In the genomic region with DNA sequence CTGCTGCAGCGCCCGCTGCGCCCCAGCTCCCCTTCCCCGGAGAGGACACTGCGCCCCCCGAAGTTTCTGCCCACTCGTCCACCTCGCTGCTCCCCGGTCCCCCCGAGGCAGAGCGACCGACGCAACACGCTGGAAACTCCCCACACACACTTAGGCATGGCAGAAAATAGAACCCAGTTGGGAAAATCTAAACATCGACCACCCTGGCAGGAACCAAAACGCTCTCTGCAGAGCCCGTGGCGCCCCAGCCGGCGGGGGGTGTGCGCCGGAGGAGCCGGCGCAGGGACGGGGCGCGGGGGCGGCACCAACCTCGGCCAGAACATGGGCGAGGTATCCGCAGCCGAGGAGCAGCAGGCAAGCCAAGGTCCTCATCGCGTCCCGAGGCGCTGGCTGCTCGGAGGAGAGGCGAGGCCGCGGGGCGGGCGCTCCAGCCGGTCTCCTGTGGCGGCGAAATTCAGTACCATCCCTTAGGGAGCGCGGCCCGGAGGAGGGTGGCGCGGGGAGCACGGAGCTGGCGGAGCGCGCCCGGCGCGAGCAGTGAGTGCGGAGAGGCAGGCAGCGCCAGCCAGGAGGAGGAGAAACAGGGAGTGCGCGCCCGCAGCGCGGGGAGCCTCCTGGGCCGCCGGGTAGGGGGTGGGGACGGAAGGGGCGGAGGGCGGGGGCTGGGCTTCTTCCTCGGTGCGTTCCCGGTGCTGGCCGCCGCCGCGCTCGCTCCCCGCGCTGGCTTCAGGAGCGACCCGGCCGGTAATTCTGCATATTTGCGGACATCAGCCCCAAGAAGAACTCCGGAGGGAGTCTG, we compare ENCODE assay signal across 1 cellular context.
TF ChIP-seq lines count a peak whose summit lies in the region.

No MANE protein-coding gene starts in this region.

TF ChIP-seq in HCT116, 20 proteins besides CTCF, POLR2A, EP300 and RAD21 (continued from another document):
- TF ChIP-seq FOSL1 (IDR thresholded peaks at IDR 0.05; ENCODE audit: low read depth): no peak
- TF ChIP-seq SIN3A (IDR thresholded peaks at IDR 0.05; ENCODE audit: low read depth): no peak
